ENCODE assay signal across 23 cellular contexts in genomic region chr20:38076548-38076947, GRCh38. TPM values are rescaled to one million over a fixed set of nuclear protein-coding genes. Genes with fewer than 3 reads are reported as not detected.
DNase-seq lines count a peak whose midpoint lies in the region; ATAC-seq and TF ChIP-seq lines count a peak whose summit lies in the region.
"Had no signal": no experiment of that assay in that cellular context is flagged by ENCODE, and none has a peak within 500 bp of the region (broad histone marks: within the 10 kb centered on the region; RNA-seq: fewer than 3 reads in every experiment).

No MANE protein-coding gene starts in this region.

- no peak for TF ChIP-seq CTCF in coronary artery (IDR thresholded peaks at IDR 0.05)
- no peak for TF ChIP-seq CTCF in upper lobe of left lung (IDR thresholded peaks at IDR 0.05)

- H3K4me1 Mint-ChIP-seq in IgD-negative memory B cell (peaks cover 57 to 65% (median 60%) of the 10 kb centered on the region in 3 donors), naive B cell (peaks cover 38 to 69% (median 54%) of the 10 kb centered on the region in 3 donors)

- H3K4me3 Mint-ChIP-seq in IgD-negative memory B cell (peak overlapping the region; percentile 1 to 87 (median 57)), naive B cell (peak overlapping the region in 5 of 8 donors; percentile 5 to 82 (median 13))
- H3K4me3 Mint-ChIP-seq: activated CD4-positive, alpha-beta memory T cell treated with anti-CD3 and anti-CD28 coated beads for 36 hours; activated naive CD4-positive, alpha-beta T cell treated with anti-CD3 and anti-CD28 coated beads for 36 hours; activated T-cell treated with anti-CD3 and anti-CD28 coated beads, Interleukin-2, amount 50 U/mL, for 24 hours; natural killer cell treated with Interleukin-12 subunit alpha and Interleukin-12 subunit beta and Interleukin-15 and Interleukin-18, amount 100 ng/mL, for 72 hours had no signal

- H3K27ac ChIP-seq in coronary artery = peak overlapping the region; percentile 64 to 66
- peak overlapping the region; percentile 9 to 72 (median 32) for H3K27ac ChIP-seq in upper lobe of left lung
- H3K27ac ChIP-seq: SJCRH30 had no signal

- TF ChIP-seq POLR2A in upper lobe of left lung (IDR thresholded peaks at IDR 0.05) = no peak

- H3K9me3 ChIP-seq in upper lobe of left lung = no peaks in the 10 kb centered on the region

- no peak for TF ChIP-seq EP300 in upper lobe of left lung (IDR thresholded peaks at IDR 0.05)

- no peaks in the 10 kb centered on the region for H3K27me3 ChIP-seq in upper lobe of left lung
- H3K27me3 ChIP-seq: SJCRH30, spleen had no signal

- H3K4me3 ChIP-seq in coronary artery (no peak overlapping the region), upper lobe of left lung (no peak overlapping the region)
- H3K4me3 ChIP-seq: SJCRH30, spleen had no signal

- no peak for DNase-seq in coronary artery (ENCODE audit: low spot score)
- peak; percentile 41 for DNase-seq in naive B cell
- DNase-seq in upper lobe of left lung = no peak
- no peak for DNase-seq in activated T-cell treated with anti-CD3 and anti-CD28 coated beads, Interleukin-2, amount 50 U/mL, for 1 hour
- DNase-seq: activated CD4-positive, alpha-beta memory T cell treated with anti-CD3 and anti-CD28 coated beads for 36 hours; activated naive CD4-positive, alpha-beta T cell treated with anti-CD3 and anti-CD28 coated beads for 36 hours; activated T-cell treated with anti-CD3 and anti-CD28 coated beads, Interleukin-2, amount 50 U/mL, for 24 hours; anterior cingulate cortex; EL; hypothalamus; NCI-H1436; NCI-H2171; NCI-H526 treated with DMSO at 0.1 percent for 48 hours; OCI-M1; SJCRH30; spleen; stimulated activated CD8-positive, alpha-beta memory T cell treated with anti-CD3 and anti-CD28 coated beads, Interleukin-4, amount 100 ng/mL, for 48 hours had no signal

- H3K9me3 Mint-ChIP-seq in IgD-negative memory B cell (peaks cover 0 to 5% (median 2%) of the 10 kb centered on the region in 3 donors), naive B cell (no peaks in the 10 kb centered on the region)
- H3K9me3 Mint-ChIP-seq: activated naive CD4-positive, alpha-beta T cell treated with anti-CD3 and anti-CD28 coated beads for 36 hours; natural killer cell treated with Interleukin-12 subunit alpha and Interleukin-12 subunit beta and Interleukin-15 and Interleukin-18, amount 100 ng/mL, for 72 hours had no signal

- H3K27ac Mint-ChIP-seq in IgD-negative memory B cell (peak overlapping the region; percentile 22 to 92 (median 65)), naive B cell (peak overlapping the region; percentile 17 to 89 (median 52))
- H3K27ac Mint-ChIP-seq: activated CD4-positive, alpha-beta memory T cell treated with anti-CD3 and anti-CD28 coated beads for 36 hours; activated naive CD4-positive, alpha-beta T cell treated with anti-CD3 and anti-CD28 coated beads for 36 hours; activated T-cell treated with anti-CD3 and anti-CD28 coated beads, Interleukin-2, amount 50 U/mL, for 24 hours; natural killer cell treated with Interleukin-12 subunit alpha and Interleukin-12 subunit beta and Interleukin-15 and Interleukin-18, amount 100 ng/mL, for 72 hours had no signal

- H3K27me3 Mint-ChIP-seq in IgD-negative memory B cell (no peaks in the 10 kb centered on the region), naive B cell (no peaks in the 10 kb centered on the region)
- H3K27me3 Mint-ChIP-seq: activated CD4-positive, alpha-beta memory T cell treated with anti-CD3 and anti-CD28 coated beads for 36 hours; activated T-cell treated with anti-CD3 and anti-CD28 coated beads, Interleukin-2, amount 50 U/mL, for 24 hours; natural killer cell treated with Interleukin-12 subunit alpha and Interleukin-12 subunit beta and Interleukin-15 and Interleukin-18, amount 100 ng/mL, for 72 hours had no signal

- peaks cover 48% of the 10 kb centered on the region for H3K36me3 Mint-ChIP-seq in IgD-negative memory B cell
- peaks cover 17 to 40% of the 10 kb centered on the region in 2 donors for H3K36me3 Mint-ChIP-seq in naive B cell

- peak; percentile 89 to 92 for ATAC-seq in naive B cell (ENCODE audit: low read depth in 2 of 2)
- no peak for ATAC-seq in upper lobe of left lung (ENCODE audit: low FRiP score in 2 of 2)
- no peak for ATAC-seq in HG03442 (IDR thresholded peaks at IDR 0.05; ENCODE audit: unreplicated experiment)
- no peak for ATAC-seq in GM18870 (IDR thresholded peaks at IDR 0.05; ENCODE audit: unreplicated experiment)
- ATAC-seq: HCT116; HepG2; natural killer cell treated with Interleukin-12 subunit alpha and Interleukin-12 subunit beta and Interleukin-15 and Interleukin-18, amount 100 ng/mL, for 72 hours had no signal

- H3K36me3 ChIP-seq in upper lobe of left lung = peaks cover under 1 to 21% (median 7%) of the 10 kb centered on the region in 4 donors

- peaks cover 29 to 34% (median 32%) of the 10 kb centered on the region in 4 donors for H3K4me1 ChIP-seq in upper lobe of left lung

RNA-seq across cellular contexts. Expression of gene RPRD1B, which starts 43.0 kb away (rescaled TPM):
- polyA plus RNA-seq in IgD-negative memory B cell = 4.0 TPM
- polyA plus RNA-seq in naive B cell (ENCODE audit: low read depth in 6 of 6) = 1 to 10 TPM in 5 of 6 donors, not detected in 1; 2.8 to 4.4 (median 4.2) TPM
- 10 to 100 TPM; 26.0 to 75.4 (median 29.2) TPM for total RNA-seq in upper lobe of left lung

RNA-seq across cellular contexts. Expression of gene TTI1, which starts 43.3 kb away (rescaled TPM):
- 14.4 TPM for polyA plus RNA-seq in IgD-negative memory B cell
- polyA plus RNA-seq in naive B cell (ENCODE audit: low read depth in 6 of 6) = 10 to 100 TPM in 5 of 6 donors, 1 to 10 TPM in 1; 2.2 to 21.4 (median 16.9) TPM
- total RNA-seq in upper lobe of left lung = 10 to 100 TPM; 11.2 to 30.4 (median 15.1) TPM

Comparison
In these comparisons a context has a peak if more than half of its experiments do, and no peak if none do; other contexts are left out.
1. ATAC-seq: peak in naive B cell (2 of 2); none in upper lobe of left lung (0 of 2), HG03442 (single experiment) and GM18870 (single experiment).